In the genomic region with DNA sequence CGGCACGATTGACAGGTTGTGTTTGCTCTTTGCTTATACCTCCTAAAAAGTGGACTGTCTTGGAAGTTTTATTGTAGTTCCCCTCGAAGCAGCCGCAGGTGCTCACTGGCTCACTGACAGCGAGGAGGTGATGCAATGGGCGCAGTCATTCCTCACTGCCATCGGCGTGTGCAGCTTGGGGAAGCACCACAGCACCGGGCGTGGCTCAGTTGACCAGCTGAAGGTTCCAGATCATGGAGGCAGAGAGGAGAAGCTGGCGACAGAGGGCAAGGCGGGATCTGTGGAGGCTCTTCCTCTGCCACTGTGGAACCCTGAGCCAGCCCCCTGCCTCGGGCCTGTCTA, we compare ENCODE assay signal across 12 cellular contexts.
DNase-seq lines count a peak whose midpoint lies in the region; ATAC-seq and TF ChIP-seq lines count a peak whose summit lies in the region.
"Had no signal": no experiment of that assay in that cellular context is flagged by ENCODE, and none has a peak within 500 bp of the region (broad histone marks: within the 10 kb centered on the region; RNA-seq: fewer than 3 reads in every experiment).

No MANE protein-coding gene starts in this region.

- intact Hi-C loops in right cardiac atrium (cut with DNase I) = no loop called here
- intact Hi-C loops in transverse colon (cut with DNase I; ENCODE audit: low total_unique reads) = no loop called here

- no peaks in the 10 kb centered on the region for H3K27me3 ChIP-seq in right cardiac atrium (ENCODE audit: control insufficient read depth, insufficient read depth)
- H3K27me3 ChIP-seq in transverse colon = peaks cover 44% of the 10 kb centered on the region

- no peak overlapping the region for H3K9ac ChIP-seq in SK-N-MC (ENCODE audit: insufficient read length)

- H3K27ac ChIP-seq in SK-N-MC = peak overlapping the region; percentile 63; the same call in 1 of the 2 replicates
- no peak overlapping the region for H3K27ac ChIP-seq in right cardiac atrium (ENCODE audit: low read length)
- H3K27ac ChIP-seq in transverse colon = no peak overlapping the region
- H3K27ac ChIP-seq: brain microvascular endothelial cell, C4-2B had no signal

- H3K4me1 ChIP-seq in right cardiac atrium (ENCODE audit: control insufficient read depth, insufficient read depth, low read length) (peaks cover 12% of the 10 kb centered on the region), transverse colon (peaks cover 0 to 29% (median 7%) of the 10 kb centered on the region in 4 donors)

- TF ChIP-seq CTCF in transverse colon (IDR thresholded peaks at IDR 0.05) = no peak

- TF ChIP-seq EP300 in transverse colon (IDR thresholded peaks at IDR 0.05; ENCODE audit: low read depth) = no peak

- no peaks in the 10 kb centered on the region for H3K9me3 ChIP-seq in SK-N-MC (ENCODE audit: low read depth, low read length)
- no peaks in the 10 kb centered on the region for H3K9me3 ChIP-seq in right cardiac atrium (ENCODE audit: control insufficient read depth, low read length)
- no peaks in the 10 kb centered on the region for H3K9me3 ChIP-seq in transverse colon

- TF ChIP-seq POLR2A in transverse colon (IDR thresholded peaks at IDR 0.05) = no peak

- WGBS in right cardiac atrium = 74% methylated on average over 13 of the region's 13 CpGs
- WGBS in transverse colon (ENCODE audit: low coverage in 1 of 2), 2 donors = 55 to 64% methylated on average over 4 to 11 of the region's 13 CpGs

- DNase-seq in stimulated activated CD4-positive, alpha-beta T cell treated with anti-CD3 and anti-CD28 coated beads, Interleukin-1b, Interleukin-23, amount 100 ng/mL, for 48 hours = peak; percentile 20
- DNase-seq in stimulated activated CD4-positive, alpha-beta T cell treated with anti-CD3 and anti-CD28 coated beads, Interleukin-15, amount 100 ng/mL, for 24 hours = no peak
- no peak for DNase-seq in SK-N-MC (ENCODE audit: low read depth, low spot score)
- DNase-seq in right cardiac atrium = peak in 2 of 3 donors; percentile 66 to 79
- DNase-seq in transverse colon = no peak
- DNase-seq in nucleus accumbens (lab: John Stamatoyannopoulos, UW) = no peak
- no peak for DNase-seq in superior temporal gyrus (ENCODE audit: extremely low spot score)
- DNase-seq: brain microvascular endothelial cell, islet precursor cell, T1000 had no signal

- H3K4me3 ChIP-seq in SK-N-MC (no peak overlapping the region), right cardiac atrium (ENCODE audit: low read length) (no peak overlapping the region), transverse colon (no peak overlapping the region)

- ATAC-seq in right cardiac atrium (no peak), GM21447 (IDR thresholded peaks at IDR 0.05; ENCODE audit: unreplicated experiment) (no peak)

- in situ Hi-C loops in transverse colon (cut with MboI; ENCODE audit: low pct_ligation_motif_present in 1 of 4, low pct_unique_long_range_greater_than_20kb in 1 of 4, low sequenced_read_pairs in 3 of 4) = no loop called here

- H3K36me3 ChIP-seq in SK-N-MC (ENCODE audit: insufficient read depth, low read length) = no peaks in the 10 kb centered on the region
- H3K36me3 ChIP-seq in transverse colon = no peaks in the 10 kb centered on the region
- H3K36me3 ChIP-seq: brain microvascular endothelial cell had no signal

Comparison
In these comparisons a context has a peak if more than half of its experiments do, and no peak if none do; other contexts are left out.
1. DNase-seq: peak in stimulated activated CD4-positive, alpha-beta T cell treated with anti-CD3 and anti-CD28 coated beads, Interleukin-1b, Interleukin-23, amount 100 ng/mL, for 48 hours (single experiment) and right cardiac atrium (2 of 3); none in stimulated activated CD4-positive, alpha-beta T cell treated with anti-CD3 and anti-CD28 coated beads, Interleukin-15, amount 100 ng/mL, for 24 hours (single experiment), SK-N-MC (single experiment), transverse colon (single experiment), nucleus accumbens (0 of 56) and superior temporal gyrus (single experiment).